ENCODE assay signal across 8 cellular contexts in genomic region chr11:8768625-8769333, GRCh38.
DNase-seq lines count a peak whose midpoint lies in the region; ATAC-seq, FAIRE-seq and TF ChIP-seq lines count a peak whose summit lies in the region.
"Had no signal": no experiment of that assay in that cellular context is flagged by ENCODE, and none has a peak within 500 bp of the region (broad histone marks: within the 10 kb centered on the region; RNA-seq: fewer than 3 reads in every experiment).

No MANE protein-coding gene starts in this region.

- no TSS peak for BruUV-seq in K562 (replicated peaks; lab: Mats Ljungman, UMichigan)

- no peak for TF ChIP-seq POLR2A in K562 (conservative IDR thresholded peaks at IDR 0.05)
- TF ChIP-seq POLR2A in transverse colon (IDR thresholded peaks at IDR 0.05): no peak

- H3K4me3 ChIP-seq in K562: no peak overlapping the region
- H3K4me3 ChIP-seq in kidney (ENCODE audit: low read length in 2 of 2): no peak overlapping the region
- no peak overlapping the region for H3K4me3 ChIP-seq in transverse colon

- in situ Hi-C loops in K562 (cut with MboI): no loop called here
- in situ Hi-C loops in transverse colon (cut with MboI; ENCODE audit: low pct_ligation_motif_present in 1 of 4, low pct_unique_long_range_greater_than_20kb in 1 of 4, low sequenced_read_pairs in 3 of 4): no loop called here

- 19% methylated on average over 3 of the region's 3 CpGs for WGBS in K562 (ENCODE audit: insufficient coverage, low coverage, missing lambda C conversion rate)
- 72 to 81% methylated on average over 3 of the region's 3 CpGs for WGBS in transverse colon (ENCODE audit: low coverage in 1 of 2), 2 donors

- POLR2A ChIA-PET in K562 (lab: Yijun Ruan, JAX): interaction anchor here (0.6 to 1.4 kb wide), 6 partner anchors 10 to 694 kb away, joined by 3 to 4 read pairs (median 3); no protein-coding TSS in a partner anchor

- H3K36me3 ChIP-seq in K562 (ENCODE audit: control insufficient read depth, insufficient read depth, low read length): no peaks in the 10 kb centered on the region
- no peaks in the 10 kb centered on the region for H3K36me3 ChIP-seq in kidney (ENCODE audit: control insufficient read depth in 1 of 2, insufficient read depth in 2 of 2, low read length in 2 of 2)
- no peaks in the 10 kb centered on the region for H3K36me3 ChIP-seq in transverse colon

- H3K27ac ChIP-seq in K562 (ENCODE audit: extremely low read depth, low read depth, low read length) (no peak overlapping the region; the same call in 2 of the 3 replicates), kidney (ENCODE audit: low read depth in 2 of 2, low read length in 2 of 2) (no peak overlapping the region), transverse colon (peak overlapping the region; percentile 68 to 83 (median 75))

- no peaks in the 10 kb centered on the region for H4K20me1 ChIP-seq in K562 (replicated peaks; ENCODE audit: control insufficient read depth, insufficient read depth, low read length)

- no peaks in the 10 kb centered on the region for H3K9me3 ChIP-seq in K562 (replicated peaks; ENCODE audit: control insufficient read depth, insufficient read depth, low read depth, low read length)
- H3K9me3 ChIP-seq in kidney (ENCODE audit: control insufficient read depth in 1 of 2, low read length in 2 of 2): no peaks in the 10 kb centered on the region
- no peaks in the 10 kb centered on the region for H3K9me3 ChIP-seq in transverse colon

- TF ChIP-seq CTCF in K562 (IDR thresholded peaks at IDR 0.05 in 2 of 3, conservative IDR thresholded peaks at IDR 0.05 in 1 of 3; ENCODE audit: insufficient read depth in 2 of 3, low read depth in 1 of 3, low read length in 3 of 3): peak in 2 of 3 experiments; percentile 9 to 23; a peak in 1 of 6 replicates
- TF ChIP-seq CTCF in kidney (IDR thresholded peaks at IDR 0.05; ENCODE audit: borderline replicate concordance, extremely low read depth, insufficient read depth): peak; percentile 22
- TF ChIP-seq CTCF in transverse colon (IDR thresholded peaks at IDR 0.05): no peak

- H3K27me3 ChIP-seq in K562 (ENCODE audit: control insufficient read depth in 2 of 2, insufficient read depth in 2 of 2, low read length in 2 of 2) (peaks cover 4 to 22% of the 10 kb centered on the region in 2 experiments; a peak in 3 of 5 replicates), transverse colon (no peaks in the 10 kb centered on the region)

- no peaks in the 10 kb centered on the region for H3K9me1 ChIP-seq in K562 (ENCODE audit: control insufficient read depth, insufficient read depth, low read length)

- DNase-seq in K562 (ENCODE audit: extremely low read depth in 1 of 4, low spot score in 3 of 4): peak; percentile 54 to 64 (median 62)
- DNase-seq in kidney: no peak
- DNase-seq in transverse colon: no peak
- DNase-seq in effector CD8-positive, alpha-beta T cell (lab: John Stamatoyannopoulos, UW): no peak
- DNase-seq in activated naive CD4-positive, alpha-beta T cell treated with anti-CD3 and anti-CD28 coated beads, Interleukin-2, amount 50 U/mL, for 16 hours: no peak
- DNase-seq in NCI-H526 treated with DMSO at 0.1 percent for 48 hours (lab: John Stamatoyannopoulos, UW): no peak

- H3K4me1 ChIP-seq in K562 (replicated peaks in 1 of 2; ENCODE audit: control insufficient read depth in 2 of 2, insufficient read depth in 2 of 2, low read length in 2 of 2) (peaks cover 4 to 11% of the 10 kb centered on the region in 2 experiments; a peak in 2 of 5 replicates), kidney (ENCODE audit: control insufficient read depth in 1 of 2, insufficient read depth in 1 of 2, low read depth in 1 of 2, low read length in 2 of 2) (peaks cover 0 to 4% of the 10 kb centered on the region in 2 donors), transverse colon (peaks cover 20 to 59% (median 22%) of the 10 kb centered on the region in 4 donors)

- TF ChIP-seq RAD21 in Ishikawa (IDR thresholded peaks at IDR 0.05; ENCODE audit: low read depth) (peak; percentile 55; the same call in 1 of the 2 replicates), K562 (CRISPR knock-in tag; conservative IDR thresholded peaks at IDR 0.05 in 1 of 2, IDR thresholded peaks at IDR 0.05 in 1 of 2) (peak in 1 of 2 experiments; percentile 16; a peak in 1 of 4 replicates)

- ATAC-seq in K562: peak; percentile 86

- peak; percentile 83 for FAIRE-seq in K562 (lab: Jason Lieb, UNC)
- FAIRE-seq in kidney (lab: Jason Lieb, UNC): no peak
- FAIRE-seq: TTC549 had no signal

- no peak for TF ChIP-seq EP300 in Ishikawa (IDR thresholded peaks at IDR 0.05; ENCODE audit: borderline replicate concordance)
- TF ChIP-seq EP300 in K562 (IDR thresholded peaks at IDR 0.05; ENCODE audit: low read length): no peak
- no peak for TF ChIP-seq EP300 in transverse colon (IDR thresholded peaks at IDR 0.05; ENCODE audit: low read depth)

- H3K79me2 ChIP-seq in K562 (ENCODE audit: control insufficient read depth, insufficient read depth, low read length): no peaks in the 10 kb centered on the region

- intact Hi-C loops in K562 (cut with micrococcal nuclease) (no loop called here), kidney (cut with DNase I) (no loop called here), transverse colon (cut with DNase I; ENCODE audit: low total_unique reads) (no loop called here)

- CTCF ChIA-PET in K562 (lab: Yijun Ruan, JAX; ENCODE audit: low intra/inter-chr PET ratio): no interaction called here

- H3K9ac ChIP-seq in K562 (ENCODE audit: insufficient read depth in 1 of 2, low read depth in 2 of 2, low read length in 2 of 2) (no peak overlapping the region), kidney (ENCODE audit: low read length in 2 of 2) (no peak overlapping the region)

- 0 out of 2 replicates have a peak overlapping the region, but pooled peaks have one; percentile 7 for H3K4me2 ChIP-seq in K562 (ENCODE audit: insufficient read depth, low read length)

- peak overlapping the region; percentile 10 for H2AFZ ChIP-seq in K562 (ENCODE audit: low read depth, low read length)

TF ChIP-seq in Ishikawa, 13 proteins besides CTCF, POLR2A, EP300 and RAD21 (continues in another document):
- TF ChIP-seq USF1 (IDR thresholded peaks at IDR 0.05) (no peak), ZBTB7A (IDR thresholded peaks at IDR 0.05; ENCODE audit: low read depth) (no peak), EGR1 (IDR thresholded peaks at IDR 0.05) (no peak), MAX (IDR thresholded peaks at IDR 0.05) (no peak), TCF12 (IDR thresholded peaks at IDR 0.05; ENCODE audit: low read depth) (no peak), TAF1 (IDR thresholded peaks at IDR 0.05; ENCODE audit: low read depth) (no peak), CEBPB (IDR thresholded peaks at IDR 0.05) (no peak)

TF ChIP-seq in K562, 482 proteins besides CTCF, POLR2A, EP300 and RAD21 (continues in another document):
- TF ChIP-seq ZNF280B (CRISPR knock-in tag; IDR thresholded peaks at IDR 0.05) (no peak), HMG20A (CRISPR knock-in tag; conservative IDR thresholded peaks at IDR 0.05) (no peak), JUND (IDR thresholded peaks at IDR 0.05; ENCODE audit: borderline replicate concordance, low read depth, low read length) (peak; percentile 22; the same call in 1 of the 2 replicates), JUND (tag; IDR thresholded peaks at IDR 0.05; ENCODE audit: borderline replicate concordance, low read depth, low read length) (peak; percentile 44; the same call in 1 of the 3 replicates), TCF7L2 (IDR thresholded peaks at IDR 0.05; ENCODE audit: low read depth, low read length) (no peak), MAFK (IDR thresholded peaks at IDR 0.05; ENCODE audit: low read length) (peak; percentile 74), ETV5 (CRISPR knock-in tag; IDR thresholded peaks at IDR 0.05; ENCODE audit: low read depth) (0 out of 2 replicates have a peak, but pooled peaks have one; percentile 24), NONO (IDR thresholded peaks at IDR 0.05; ENCODE audit: low read depth in 2 of 2, low read length in 1 of 2) (no peak), ZNF324 (CRISPR knock-in tag; IDR thresholded peaks at IDR 0.05) (no peak), CTCFL (IDR thresholded peaks at IDR 0.05; ENCODE audit: borderline replicate concordance, insufficient read depth, low read depth, low read length, poor library complexity, severe bottlenecking) (no peak), ZSCAN32 (CRISPR knock-in tag; IDR thresholded peaks at IDR 0.05) (no peak)

Comparison
In these comparisons a context has a peak if more than half of its experiments do, and no peak if none do; other contexts are left out.
1. DNase-seq: peak in K562 (4 of 4); none in kidney (single experiment), transverse colon (single experiment), effector CD8-positive, alpha-beta T cell (single experiment), activated naive CD4-positive, alpha-beta T cell treated with anti-CD3 and anti-CD28 coated beads, Interleukin-2, amount 50 U/mL, for 16 hours (single experiment) and NCI-H526 treated with DMSO at 0.1 percent for 48 hours (single experiment).
2. H3K27ac ChIP-seq: peak in transverse colon (4 of 4); none in K562 (single experiment) and kidney (0 of 2).
3. CTCF ChIP-seq: peak in K562 (2 of 3) and kidney (single experiment); none in transverse colon (0 of 5).